Comparison of ENCODE assay signal across 19 cellular contexts in genomic region chr18:54163458-54163857, GRCh38.
DNase-seq lines count a peak whose midpoint lies in the region; ATAC-seq and TF ChIP-seq lines count a peak whose summit lies in the region.
"Had no signal": no experiment of that assay in that cellular context is flagged by ENCODE, and none has a peak within 500 bp of the region (broad histone marks: within the 10 kb centered on the region; RNA-seq: fewer than 3 reads in every experiment).

No MANE protein-coding gene starts in this region.

- H4K5ac ChIP-seq in mesendoderm (ENCODE audit: low read length): no peak overlapping the region

- no peak overlapping the region for H2BK5ac ChIP-seq in mesendoderm (ENCODE audit: low read length)

- DNase-seq in natural killer cell treated with Interleukin-12 subunit alpha and Interleukin-12 subunit beta and Interleukin-15 and Interleukin-18, amount 100 ng/mL, for 72 hours (ENCODE audit: low spot score): no peak
- DNase-seq in natural killer cell (no peak), foreskin keratinocyte (peak in 1 of 2 donors; percentile 53), mesendoderm (no peak)
- DNase-seq in activated CD4-positive, alpha-beta memory T cell treated with anti-CD3 and anti-CD28 coated beads for 36 hours: no peak
- DNase-seq: activated CD4-positive, CD25-positive, alpha-beta regulatory T cell; activated CD8-positive, alpha-beta memory T cell treated with anti-CD3 and anti-CD28 coated beads, Interleukin-2, amount 50 U/mL, for 48 hours; amygdala; CD8-positive, alpha-beta memory T cell; foreskin fibroblast; left ventricle myocardium superior; NCI-H2227 treated with DMSO at 0.1 percent for 48 hours; NK-92 treated with Interleukin-12 subunit alpha and Interleukin-12 subunit beta, amount 100 ng/mL, for 24 hours; ovary; sigmoid colon; stimulated activated CD4-positive, alpha-beta T cell treated with anti-CD3 and anti-CD28 coated beads, Interleukin-2, amount 100 ng/mL, for 24 hours; substantia nigra had no signal

- H3K23ac ChIP-seq in mesendoderm (ENCODE audit: low read length): no peak overlapping the region

- no peaks in the 10 kb centered on the region for H3K27me3 Mint-ChIP-seq in natural killer cell treated with Interleukin-12 subunit alpha and Interleukin-12 subunit beta and Interleukin-15 and Interleukin-18, amount 100 ng/mL, for 72 hours
- no peaks in the 10 kb centered on the region for H3K27me3 Mint-ChIP-seq in natural killer cell (ENCODE audit: low read depth in 2 of 2)
- no peaks in the 10 kb centered on the region for H3K27me3 Mint-ChIP-seq in activated CD4-positive, alpha-beta memory T cell treated with anti-CD3 and anti-CD28 coated beads for 36 hours
- H3K27me3 Mint-ChIP-seq: CD8-positive, alpha-beta memory T cell had no signal

- H3K36me3 Mint-ChIP-seq in natural killer cell treated with Interleukin-12 subunit alpha and Interleukin-12 subunit beta and Interleukin-15 and Interleukin-18, amount 100 ng/mL, for 72 hours: peaks cover 38% of the 10 kb centered on the region
- peaks cover 18% of the 10 kb centered on the region for H3K36me3 Mint-ChIP-seq in natural killer cell
- H3K36me3 Mint-ChIP-seq in activated CD4-positive, alpha-beta memory T cell treated with anti-CD3 and anti-CD28 coated beads for 36 hours: peaks cover 47% of the 10 kb centered on the region

- intact Hi-C loops in natural killer cell (cut with micrococcal nuclease): no loop called here
- intact Hi-C loops in activated CD4-positive, alpha-beta memory T cell treated with anti-CD3 and anti-CD28 coated beads for 36 hours (cut with micrococcal nuclease): loop anchor here (1.0 kb wide), 6 partner anchors 14 to 122 kb away; no protein-coding TSS in a partner anchor

- H2BK120ac ChIP-seq in mesendoderm (ENCODE audit: low read depth, low read length): no peak overlapping the region

- H3K79me1 ChIP-seq in mesendoderm (ENCODE audit: low read length): no peaks in the 10 kb centered on the region

- H2AK5ac ChIP-seq in mesendoderm (ENCODE audit: low read length): no peak overlapping the region

- CTCF ChIA-PET in activated CD4-positive, alpha-beta memory T cell treated with anti-CD3 and anti-CD28 coated beads for 36 hours (lab: Charles Lee): no interaction called here

- H3K4ac ChIP-seq in mesendoderm (ENCODE audit: low read depth, low read length): no peak overlapping the region

- no peaks in the 10 kb centered on the region for H3K27me3 ChIP-seq in foreskin keratinocyte
- no peaks in the 10 kb centered on the region for H3K27me3 ChIP-seq in mesendoderm (ENCODE audit: insufficient read depth, low read length, poor library complexity)
- H3K27me3 ChIP-seq: ovary, sigmoid colon had no signal

- no peak overlapping the region for H2BK15ac ChIP-seq in mesendoderm (replicated peaks; ENCODE audit: low read depth)

- ATAC-seq in natural killer cell treated with Interleukin-12 subunit alpha and Interleukin-12 subunit beta and Interleukin-15 and Interleukin-18, amount 100 ng/mL, for 72 hours: no peak
- ATAC-seq in natural killer cell: no peak
- ATAC-seq in foreskin keratinocyte: peak; percentile 69
- ATAC-seq in GM18867 (IDR thresholded peaks at IDR 0.05; ENCODE audit: unreplicated experiment): no peak
- no peak for ATAC-seq in GM18505 (IDR thresholded peaks at IDR 0.05; ENCODE audit: unreplicated experiment)
- ATAC-seq: left ventricle myocardium superior had no signal

- H3K4me1 Mint-ChIP-seq in natural killer cell treated with Interleukin-12 subunit alpha and Interleukin-12 subunit beta and Interleukin-15 and Interleukin-18, amount 100 ng/mL, for 72 hours (ENCODE audit: low read depth in 2 of 2): peaks cover 19 to 22% of the 10 kb centered on the region in 2 donors
- H3K4me1 Mint-ChIP-seq in natural killer cell: peaks cover 8 to 9% of the 10 kb centered on the region in 2 donors
- H3K4me1 Mint-ChIP-seq in activated CD4-positive, alpha-beta memory T cell treated with anti-CD3 and anti-CD28 coated beads for 36 hours (ENCODE audit: low read depth): peaks cover 22% of the 10 kb centered on the region

- no peak overlapping the region for H3K4me3 ChIP-seq in mesendoderm (ENCODE audit: low read length)
- H3K4me3 ChIP-seq: ovary, sigmoid colon had no signal

- H3K18ac ChIP-seq in mesendoderm (ENCODE audit: low read length): no peak overlapping the region

- H3K27ac Mint-ChIP-seq in natural killer cell treated with Interleukin-12 subunit alpha and Interleukin-12 subunit beta and Interleukin-15 and Interleukin-18, amount 100 ng/mL, for 72 hours: peak overlapping the region; percentile 14 to 41
- no peak overlapping the region for H3K27ac Mint-ChIP-seq in natural killer cell
- peak overlapping the region; percentile 85 for H3K27ac Mint-ChIP-seq in activated CD4-positive, alpha-beta memory T cell treated with anti-CD3 and anti-CD28 coated beads for 36 hours

- no peak for TF ChIP-seq POLR2A in GM18505 (IDR thresholded peaks at IDR 0.05; ENCODE audit: borderline replicate concordance, extremely low read depth, insufficient read depth, insufficient read length)

- no peak overlapping the region for H3K4me3 Mint-ChIP-seq in natural killer cell treated with Interleukin-12 subunit alpha and Interleukin-12 subunit beta and Interleukin-15 and Interleukin-18, amount 100 ng/mL, for 72 hours
- no peak overlapping the region for H3K4me3 Mint-ChIP-seq in natural killer cell
- no peak overlapping the region for H3K4me3 Mint-ChIP-seq in activated CD4-positive, alpha-beta memory T cell treated with anti-CD3 and anti-CD28 coated beads for 36 hours
- H3K4me3 Mint-ChIP-seq: CD8-positive, alpha-beta memory T cell had no signal

- no peaks in the 10 kb centered on the region for H3K9me3 Mint-ChIP-seq in natural killer cell treated with Interleukin-12 subunit alpha and Interleukin-12 subunit beta and Interleukin-15 and Interleukin-18, amount 100 ng/mL, for 72 hours
- H3K9me3 Mint-ChIP-seq in natural killer cell: no peaks in the 10 kb centered on the region
- no peaks in the 10 kb centered on the region for H3K9me3 Mint-ChIP-seq in activated CD4-positive, alpha-beta memory T cell treated with anti-CD3 and anti-CD28 coated beads for 36 hours
- H3K9me3 Mint-ChIP-seq: CD8-positive, alpha-beta memory T cell had no signal

- POLR2A ChIA-PET in activated CD4-positive, alpha-beta memory T cell treated with anti-CD3 and anti-CD28 coated beads for 36 hours (lab: Charles Lee): interaction anchor here (0.5 to 1.3 kb wide), 3 partner anchors 10 to 92 kb away, joined by 4 to 7 read pairs (median 6); no protein-coding TSS in a partner anchor

- no peak overlapping the region for H3K9ac ChIP-seq in mesendoderm (ENCODE audit: low read length)

- TF ChIP-seq CTCF in natural killer cell (IDR thresholded peaks at IDR 0.05) (no peak), foreskin keratinocyte (conservative IDR thresholded peaks at IDR 0.05) (no peak)

- no CpG with 5 or more reads among the region's 1 CpG for WGBS in mesendoderm (ENCODE audit: extremely low coverage, insufficient coverage, low lambda C conversion rate)

- H3K56ac ChIP-seq in mesendoderm (ENCODE audit: low read length): no peak overlapping the region

- no peak overlapping the region for H3K4me2 ChIP-seq in mesendoderm (ENCODE audit: low read length)

- no peak overlapping the region for H4K8ac ChIP-seq in mesendoderm (ENCODE audit: low read depth, low read length)

- H3K27ac ChIP-seq in foreskin keratinocyte (no peak overlapping the region), mesendoderm (ENCODE audit: low read depth, low read length) (no peak overlapping the region)
- H3K27ac ChIP-seq: ovary, sigmoid colon had no signal

- peaks cover 17% of the 10 kb centered on the region for H3K4me1 ChIP-seq in foreskin keratinocyte
- no peaks in the 10 kb centered on the region for H3K4me1 ChIP-seq in mesendoderm (ENCODE audit: control insufficient read depth, low read depth, low read length)

- no peaks in the 10 kb centered on the region for H3K79me2 ChIP-seq in mesendoderm (ENCODE audit: control insufficient read depth, insufficient read depth, low read length)

- H3K36me3 ChIP-seq in mesendoderm (ENCODE audit: control insufficient read depth, insufficient read depth, low read length): no peaks in the 10 kb centered on the region
- H3K36me3 ChIP-seq: ovary had no signal

Comparison
In these comparisons a context has a peak if more than half of its experiments do, and no peak if none do; other contexts are left out.
1. H3K27ac Mint-ChIP-seq: peak in natural killer cell treated with Interleukin-12 subunit alpha and Interleukin-12 subunit beta and Interleukin-15 and Interleukin-18, amount 100 ng/mL, for 72 hours (2 of 2) and activated CD4-positive, alpha-beta memory T cell treated with anti-CD3 and anti-CD28 coated beads for 36 hours (single experiment); none in natural killer cell (0 of 2).